17 cellular contexts compared by ENCODE assay signal in the genomic region with DNA sequence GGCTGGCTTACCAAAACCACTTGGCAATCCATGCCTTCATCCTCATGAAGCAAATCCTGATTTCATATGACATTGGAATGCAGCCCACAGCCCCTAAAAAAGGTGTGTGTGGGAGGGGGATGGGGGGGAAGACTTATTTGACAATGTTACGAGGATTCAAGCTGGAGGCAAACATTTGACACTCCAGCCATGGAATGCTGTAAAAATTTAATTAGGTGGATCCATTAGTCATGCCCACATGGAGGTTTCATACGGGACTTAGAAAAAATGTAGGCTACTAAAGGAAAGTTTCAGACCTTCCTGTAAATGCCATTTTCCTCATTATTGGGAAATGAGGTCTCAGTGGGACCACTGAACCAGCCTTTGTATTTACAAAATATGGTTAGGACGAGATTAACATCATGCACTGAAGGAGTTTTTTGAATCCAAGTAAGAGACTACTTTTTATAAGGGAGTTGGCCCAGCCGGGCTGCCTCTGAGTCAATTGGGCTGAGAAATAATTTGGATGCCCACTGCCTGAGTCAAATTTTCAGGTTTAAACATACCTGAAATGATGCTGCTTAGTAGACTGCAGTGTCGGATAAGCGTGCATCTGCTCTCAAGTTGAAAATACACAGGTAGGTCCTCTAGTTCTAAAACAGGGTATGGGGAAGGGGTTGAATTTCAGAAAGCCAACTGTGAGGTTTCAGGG.
"Had no signal": no experiment of that assay in that cellular context is flagged by ENCODE, and none has a peak within 500 bp of the region (broad histone marks: within the 10 kb centered on the region; RNA-seq: fewer than 3 reads in every experiment).

No MANE protein-coding gene starts in this region.

- H3K4me2 ChIP-seq: hepatocyte had no signal

- H3K27ac ChIP-seq: ascending aorta, gastroesophageal sphincter, hepatocyte, transverse colon, VCaP had no signal

- H3K36me3 ChIP-seq: ascending aorta, gastroesophageal sphincter, transverse colon had no signal

- H2AFZ ChIP-seq: hepatocyte had no signal

- H3K4me1 ChIP-seq: ascending aorta had no signal

- H3K9me3 ChIP-seq: ascending aorta, gastroesophageal sphincter, transverse colon had no signal

- H3K27me3 ChIP-seq: ascending aorta, gastroesophageal sphincter, hepatocyte, transverse colon had no signal

- H3K79me2 ChIP-seq: hepatocyte had no signal

- DNase-seq: activated CD4-positive, alpha-beta memory T cell treated with anti-CD3 and anti-CD28 coated beads, Interleukin-2, amount 10 ng/mL, durations not matched to agents 7 days and 5 days; activated CD4-positive, alpha-beta T cell treated with anti-CD3 and anti-CD28 coated beads for 36 hours; activated naive CD8-positive, alpha-beta T cell treated with anti-CD3 and anti-CD28 coated beads, Interleukin-2, amount 50 U/mL, for 24 hours; activated T-cell treated with anti-CD3 and anti-CD28 coated beads, Interleukin-2, amount 50 U/mL, for 72 hours; left cardiac atrium; natural killer cell; nucleus accumbens; stimulated activated CD4-positive, alpha-beta T cell treated with anti-CD3 and anti-CD28 coated beads, Interleukin-12 subunit alpha, Interleukin-12 subunit beta, amount 100 ng/mL, for 4 hours; stimulated activated naive CD4-positive, alpha-beta T cell; substantia nigra; T-helper 9 cell; transverse colon had no signal

- H3K4me3 ChIP-seq: ascending aorta, gastroesophageal sphincter, hepatocyte, transverse colon had no signal

- ATAC-seq: activated CD4-positive, alpha-beta T cell treated with anti-CD3 and anti-CD28 coated beads for 36 hours; activated naive CD8-positive, alpha-beta T cell treated with anti-CD3 and anti-CD28 coated beads, Interleukin-2, amount 50 U/mL, for 24 hours; activated T-cell treated with anti-CD3 and anti-CD28 coated beads, Interleukin-2, amount 50 U/mL, for 72 hours; gastroesophageal sphincter; left cardiac atrium; natural killer cell; sciatic nerve had no signal
